8 cellular contexts compared by ENCODE assay signal in genomic region chr6:144284753-144285547, GRCh38. TPM values are rescaled to one million over a fixed set of nuclear protein-coding genes. Genes with fewer than 3 reads are reported as not detected.
A peak's percentile ranks its signal among the peaks of the same experiment; 100 is the strongest.
DNase-seq lines count a peak whose midpoint lies in the region; ATAC-seq and TF ChIP-seq lines count a peak whose summit lies in the region.

TSS of gene UTRN (plus strand) at chr6:144285335. CDS start at chr6:144291829, 6,494 bp downstream.

- H3K36me3 ChIP-seq in HEK293 (ENCODE audit: control insufficient read depth in 2 of 2, insufficient read depth in 1 of 2, low read length in 2 of 2): no peaks in the 10 kb centered on the region; a peak in 1 of 3 replicates

- TF ChIP-seq CTCF in GM12865 (IDR thresholded peaks at IDR 0.05; ENCODE audit: insufficient read depth, low read depth, low read length, missing control alignments) (no peak), HEK293 (tag by site-specific recombination; IDR thresholded peaks at IDR 0.05) (peak; percentile 70; the same call in 1 of the 2 replicates), NB4 (IDR thresholded peaks at IDR 0.05; ENCODE audit: low read depth, low read length) (no peak)

- POLR2A ChIA-PET in HEK293 (lab: Yijun Ruan, JAX): interaction anchor here (0.7 to 2.4 kb wide), 11 partner anchors 16 to 221 kb away, joined by 3 to 28 read pairs (median 3); no protein-coding TSS in a partner anchor

- CTCF ChIA-PET in HEK293 (lab: Yijun Ruan, JAX): interaction anchor here (1.0 kb wide), 1 partner anchor 66 kb away, joined by 3 read pairs; no protein-coding TSS in a partner anchor

- peak within 1 kb of the TSS; percentile 82 for H3K4me3 ChIP-seq in GM12865 (ENCODE audit: low read depth, low read length)
- H3K4me3 ChIP-seq in HEK293 (ENCODE audit: low read depth, low read length): peak within 1 kb of the TSS; percentile 86
- peak within 1 kb of the TSS; percentile 86 for H3K4me3 ChIP-seq in NB4 (ENCODE audit: low read depth, low read length)

- peak within 1 kb of the TSS; percentile 99 for H3K27ac ChIP-seq in HEK293 (ENCODE audit: extremely low read depth, low read depth, low read length)

- H3K9me3 ChIP-seq in HEK293 (ENCODE audit: control insufficient read depth, insufficient read depth, low read depth, low read length): no peaks in the 10 kb centered on the region

- H3K4me1 ChIP-seq in HEK293 (ENCODE audit: control insufficient read depth, insufficient read depth, low read length): peaks cover 9% of the 10 kb centered on the region; the same call in 1 of the 2 replicates

- peak; percentile 47 for TF ChIP-seq POLR2A in NB4 (IDR thresholded peaks at IDR 0.05; ENCODE audit: extremely low read depth, insufficient read length)

- DNase-seq in GM12865 (ENCODE audit: low read depth) (peak; percentile 71), NB4 (ENCODE audit: low read depth) (peak; percentile 88), dermis microvascular lymphatic vessel endothelial cell (ENCODE audit: low read depth in 2 of 2) (peak; percentile 47 to 86), left lobe of liver (ENCODE audit: low spot score) (peak; percentile 80)
- DNase-seq in activated CD4-positive, alpha-beta T cell treated with anti-CD3 and anti-CD28 coated beads for 48 hours: peak; percentile 65
- peak; percentile 41 to 47 for DNase-seq in stimulated activated CD4-positive, alpha-beta T cell treated with anti-CD3 and anti-CD28 coated beads, Interleukin-2, amount 100 ng/mL, for 48 hours

- ATAC-seq in left lobe of liver (peak; percentile 74), HG02884 (IDR thresholded peaks at IDR 0.05; ENCODE audit: unreplicated experiment) (no peak)

TF ChIP-seq in HEK293, 187 proteins besides CTCF, POLR2A, EP300 and RAD21 (continues in another document):
- 0 out of 2 replicates have a peak, but pooled peaks have one; percentile 5 for TF ChIP-seq OSR2 (tag by site-specific recombination; IDR thresholded peaks at IDR 0.05)
- TF ChIP-seq GFI1B (tag by site-specific recombination; IDR thresholded peaks at IDR 0.05): no peak
- peak; percentile 79; the same call in 1 of the 2 replicates for TF ChIP-seq ZNF501 (tag by site-specific recombination; IDR thresholded peaks at IDR 0.05)
- peak; percentile 21; the same call in 1 of the 2 replicates for TF ChIP-seq FEZF1 (tag by site-specific recombination; IDR thresholded peaks at IDR 0.05)
- TF ChIP-seq ZBTB48 (tag by site-specific recombination; IDR thresholded peaks at IDR 0.05): 0 out of 2 replicates have a peak, but pooled peaks have one; percentile 37
- no peak for TF ChIP-seq ZBTB49 (tag by site-specific recombination; IDR thresholded peaks at IDR 0.05; ENCODE audit: low read depth)
- TF ChIP-seq SP3 (tag by site-specific recombination; IDR thresholded peaks at IDR 0.05): peak; percentile 82
- TF ChIP-seq BCL6B (tag by site-specific recombination; IDR thresholded peaks at IDR 0.05): no peak
- no peak for TF ChIP-seq ZBTB21 (tag by site-specific recombination; IDR thresholded peaks at IDR 0.05)
- no peak for TF ChIP-seq ZNF324 (tag by site-specific recombination; IDR thresholded peaks at IDR 0.05)
- TF ChIP-seq TSHZ1 (tag by site-specific recombination; IDR thresholded peaks at IDR 0.05; ENCODE audit: borderline replicate concordance): peak; percentile 32; the same call in 1 of the 2 replicates
- TF ChIP-seq MEIS1 (CRISPR knock-in tag; IDR thresholded peaks at IDR 0.05; ENCODE audit: borderline replicate concordance): 0 out of 2 replicates have a peak, but pooled peaks have one; percentile 68
- TF ChIP-seq IKZF3 (tag by site-specific recombination; IDR thresholded peaks at IDR 0.05): peak; percentile 87
- TF ChIP-seq ZNF624 (tag by site-specific recombination; IDR thresholded peaks at IDR 0.05): no peak
- no peak for TF ChIP-seq ZBTB7A (tag by site-specific recombination; IDR thresholded peaks at IDR 0.05; ENCODE audit: low read depth)
- peak; percentile 51; the same call in 1 of the 2 replicates for TF ChIP-seq ZNF76 (tag by site-specific recombination; IDR thresholded peaks at IDR 0.05; ENCODE audit: borderline replicate concordance, low read depth)
- TF ChIP-seq ZNF548 (tag by site-specific recombination; IDR thresholded peaks at IDR 0.05): no peak
- TF ChIP-seq ZNF549 (tag by site-specific recombination; IDR thresholded peaks at IDR 0.05): no peak
- peak; percentile 78 for TF ChIP-seq ZNF513 (tag by site-specific recombination; IDR thresholded peaks at IDR 0.05)
- no peak for TF ChIP-seq ZNF426 (tag by site-specific recombination; IDR thresholded peaks at IDR 0.05)
- TF ChIP-seq TRIM28 (IDR thresholded peaks at IDR 0.05; ENCODE audit: borderline replicate concordance, low read length): no peak
- TF ChIP-seq RBAK (tag by site-specific recombination; IDR thresholded peaks at IDR 0.05): no peak
- peak; percentile 72; the same call in 1 of the 2 replicates for TF ChIP-seq KLF7 (tag by site-specific recombination; IDR thresholded peaks at IDR 0.05; ENCODE audit: borderline replicate concordance)
- TF ChIP-seq BCL11A (tag by site-specific recombination; IDR thresholded peaks at IDR 0.05; ENCODE audit: low read depth): peak; percentile 25; the same call in 1 of the 2 replicates
- peak; percentile 27; the same call in 1 of the 2 replicates for TF ChIP-seq ZNF610 (tag by site-specific recombination; IDR thresholded peaks at IDR 0.05; ENCODE audit: borderline replicate concordance)

RNA-seq across cellular contexts. Expression of gene UTRN, which starts in this region (rescaled TPM):
- total RNA-seq in dermis microvascular lymphatic vessel endothelial cell (500 and 675 TPM in 2 replicates), left lobe of liver (29.2 TPM)

Comparison
In these comparisons a context has a peak if more than half of its experiments do, and no peak if none do; other contexts are left out.
1. RNA of gene UTRN (total RNA-seq): 500 to 675 TPM in dermis microvascular lymphatic vessel endothelial cell; 29.2 TPM in left lobe of liver (single experiment); every median in the first group is over 10 times any median in the second.
2. Peak in every context shown above with its lines, with median percentiles within 50 percentile points of each other: DNase-seq and H3K4me3 ChIP-seq.